In the genomic region with DNA sequence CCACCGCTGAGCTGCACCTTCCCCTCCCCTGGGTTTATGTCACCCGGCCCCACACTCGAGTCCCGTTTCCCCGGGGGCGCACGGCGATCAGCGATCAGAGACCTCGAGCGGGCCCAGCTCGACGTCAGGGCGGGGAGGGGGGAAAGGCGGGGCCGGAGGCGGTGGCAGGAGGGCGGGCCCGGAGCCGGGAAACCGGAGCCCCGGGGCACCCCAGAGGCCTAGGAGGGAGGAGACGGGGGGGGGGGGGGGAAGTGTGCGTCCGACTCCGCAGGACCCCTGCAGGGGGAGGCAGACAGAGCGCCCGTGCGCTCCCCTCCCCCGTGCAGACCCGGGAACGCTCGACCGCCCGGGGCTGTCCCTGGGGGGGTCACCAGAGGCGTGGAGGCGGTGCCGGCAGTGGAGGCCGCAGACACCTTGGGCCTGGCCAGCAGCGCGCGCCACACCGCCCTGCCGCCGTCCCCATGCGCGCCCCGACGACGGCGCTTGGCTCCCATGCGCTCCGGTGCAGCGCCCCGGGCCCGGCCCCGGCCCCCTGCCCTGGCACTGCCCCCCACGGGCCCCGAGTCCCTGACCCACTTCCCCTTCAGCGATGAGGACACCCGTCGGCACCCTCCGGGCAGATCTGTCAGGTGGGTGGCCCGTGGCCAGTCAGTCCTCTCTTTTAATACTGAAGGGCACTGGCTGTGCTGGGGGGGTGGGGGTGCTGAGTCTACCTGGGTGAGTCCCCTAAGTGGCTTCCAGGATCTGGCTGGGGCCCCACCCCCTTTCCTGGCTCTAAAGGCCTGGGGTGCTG, we compare ENCODE assay signal across 8 cellular contexts. TPM values are rescaled to one million over a fixed set of nuclear protein-coding genes. Genes with fewer than 3 reads are reported as not detected.
DNase-seq lines count a peak whose midpoint lies in the region; ATAC-seq and TF ChIP-seq lines count a peak whose summit lies in the region.

No MANE protein-coding gene starts in this region.

- ATAC-seq in HG02798 (IDR thresholded peaks at IDR 0.05; ENCODE audit: poor library complexity, unreplicated experiment) (peak; percentile 36), upper lobe of left lung (ENCODE audit: low FRiP score in 2 of 2) (peak; percentile 74 to 88), HG02642 (IDR thresholded peaks at IDR 0.05; ENCODE audit: poor library complexity, unreplicated experiment) (no peak)

- H3K4me1 Mint-ChIP-seq in activated CD4-positive, alpha-beta T cell treated with anti-CD3 and anti-CD28 coated beads, Interleukin-2, amount 10 ng/mL, durations not matched to agents 24 days and 14 days = peaks cover 66% of the 10 kb centered on the region

- peak in 1 of 4 donors; percentile 61 for TF ChIP-seq POLR2A in upper lobe of left lung (IDR thresholded peaks at IDR 0.05)

- H3K36me3 ChIP-seq in ACC112 (ENCODE audit: insufficient read depth, low read length) = no peaks in the 10 kb centered on the region
- no peaks in the 10 kb centered on the region for H3K36me3 ChIP-seq in ectodermal cell (ENCODE audit: control insufficient read depth, insufficient read depth, low read length)
- H3K36me3 ChIP-seq in upper lobe of left lung = no peaks in the 10 kb centered on the region

- no peak for TF ChIP-seq CTCF in upper lobe of left lung (IDR thresholded peaks at IDR 0.05)

- H3K9me3 Mint-ChIP-seq in activated CD4-positive, alpha-beta T cell treated with anti-CD3 and anti-CD28 coated beads, Interleukin-2, amount 10 ng/mL, durations not matched to agents 24 days and 14 days = peaks cover 4% of the 10 kb centered on the region

- 9% methylated on average over 64 of the region's 64 CpGs for WGBS in ectodermal cell, 2 experiments
- WGBS in upper lobe of left lung, 2 donors = 0 to 4% methylated on average over 10 to 11 of the region's 64 CpGs

- DNase-seq in activated CD4-positive, alpha-beta T cell treated with anti-CD3 and anti-CD28 coated beads, Interleukin-2, amount 10 ng/mL, durations not matched to agents 24 days and 14 days = peak; percentile 88
- peak; percentile 79 to 95 for DNase-seq in upper lobe of left lung
- no peak for DNase-seq in NCI-H1105 (lab: John Stamatoyannopoulos, UW)

- peaks cover 4% of the 10 kb centered on the region for H3K79me2 ChIP-seq in ACC112 (ENCODE audit: control insufficient read depth, insufficient read depth, low read length, unreplicated experiment)

- H3K27me3 Mint-ChIP-seq in activated CD4-positive, alpha-beta T cell treated with anti-CD3 and anti-CD28 coated beads, Interleukin-2, amount 10 ng/mL, durations not matched to agents 24 days and 14 days = peaks cover 13% of the 10 kb centered on the region

- intact Hi-C loops in activated CD4-positive, alpha-beta T cell treated with anti-CD3 and anti-CD28 coated beads, Interleukin-2, amount 10 ng/mL, durations not matched to agents 24 days and 14 days (cut with micrococcal nuclease) = no loop called here

- H3K9me3 ChIP-seq in ectodermal cell (ENCODE audit: control insufficient read depth, low read length) (no peaks in the 10 kb centered on the region), mononuclear cell (ENCODE audit: low read depth, low read length) (no peaks in the 10 kb centered on the region), upper lobe of left lung (no peaks in the 10 kb centered on the region)

- H3K27ac ChIP-seq in ACC112 (ENCODE audit: low read depth, low read length) = no peak overlapping the region
- no peak overlapping the region for H3K27ac ChIP-seq in ectodermal cell (ENCODE audit: insufficient read depth, low read depth, low read length, poor library complexity, severe bottlenecking)
- peak overlapping the region; percentile 68 to 85 (median 84) for H3K27ac ChIP-seq in upper lobe of left lung

- peak overlapping the region; percentile 90 for H3K27ac Mint-ChIP-seq in activated CD4-positive, alpha-beta T cell treated with anti-CD3 and anti-CD28 coated beads, Interleukin-2, amount 10 ng/mL, durations not matched to agents 24 days and 14 days

- H3K36me3 Mint-ChIP-seq in activated CD4-positive, alpha-beta T cell treated with anti-CD3 and anti-CD28 coated beads, Interleukin-2, amount 10 ng/mL, durations not matched to agents 24 days and 14 days (ENCODE audit: low read depth) = peaks cover 36% of the 10 kb centered on the region

- H3K4me3 Mint-ChIP-seq in activated CD4-positive, alpha-beta T cell treated with anti-CD3 and anti-CD28 coated beads, Interleukin-2, amount 10 ng/mL, durations not matched to agents 24 days and 14 days = peak overlapping the region; percentile 91

- H3K4me1 ChIP-seq in ACC112 (ENCODE audit: control insufficient read depth, insufficient read depth, low read length, unreplicated experiment) (peaks cover 5% of the 10 kb centered on the region), ectodermal cell (ENCODE audit: control insufficient read depth, insufficient read depth, low read length) (peaks cover 9% of the 10 kb centered on the region), mononuclear cell (ENCODE audit: insufficient read depth, low read length) (peaks cover 52% of the 10 kb centered on the region), upper lobe of left lung (peaks cover 22 to 39% (median 27%) of the 10 kb centered on the region in 4 donors)

- TF ChIP-seq EP300 in upper lobe of left lung (IDR thresholded peaks at IDR 0.05) = no peak

- H2AFZ ChIP-seq in ACC112 (ENCODE audit: low read length, unreplicated experiment) = peak overlapping the region; percentile 50

- H3K27me3 ChIP-seq in ACC112 (ENCODE audit: insufficient read depth, low read length) (peaks cover 7% of the 10 kb centered on the region; the same call in 1 of the 2 replicates), ectodermal cell (ENCODE audit: control insufficient read depth, insufficient read depth, low read length, poor library complexity, severe bottlenecking) (peaks cover 64% of the 10 kb centered on the region), mononuclear cell (ENCODE audit: insufficient read depth, low read length) (peaks cover 19% of the 10 kb centered on the region), upper lobe of left lung (no peaks in the 10 kb centered on the region)

- H3K4me3 ChIP-seq in ACC112 (ENCODE audit: low read depth, low read length) (peak overlapping the region; percentile 84), ectodermal cell (ENCODE audit: insufficient read depth, low read depth, low read length) (peak overlapping the region; percentile 23), mononuclear cell (ENCODE audit: low read length) (peak overlapping the region; percentile 23), upper lobe of left lung (peak overlapping the region; percentile 72 to 92 (median 80))

RNA-seq across cellular contexts. Expression of a gene that starts 11.8 kb away (rescaled TPM):
- total RNA-seq in activated CD4-positive, alpha-beta T cell treated with anti-CD3 and anti-CD28 coated beads, Interleukin-2, amount 10 ng/mL, durations not matched to agents 24 days and 14 days = 55.3 and 58.0 TPM in 2 replicates
- polyA plus RNA-seq in ectodermal cell (2013, experiment 1 of 4) = 5.6 TPM
- polyA plus RNA-seq in ectodermal cell (2013, experiment 2 of 4) = 5.4 TPM
- polyA plus RNA-seq in ectodermal cell (2013, experiment 3 of 4) = 3.2 TPM
- polyA plus RNA-seq in ectodermal cell (2013, experiment 4 of 4) = 3.1 TPM
- total RNA-seq in mononuclear cell (7.2 TPM), upper lobe of left lung (10 to 100 TPM; 22.8 to 38.2 (median 31.2) TPM)

RNA-seq across cellular contexts. Expression of a gene that starts 28.8 kb away (rescaled TPM):
- total RNA-seq in activated CD4-positive, alpha-beta T cell treated with anti-CD3 and anti-CD28 coated beads, Interleukin-2, amount 10 ng/mL, durations not matched to agents 24 days and 14 days = 304 and 310 TPM in 2 replicates
- polyA plus RNA-seq in ectodermal cell (2013, experiment 1 of 4) = 215 TPM
- polyA plus RNA-seq in ectodermal cell (2013, experiment 2 of 4) = 192 TPM
- polyA plus RNA-seq in ectodermal cell (2013, experiment 3 of 4) = 159 TPM
- polyA plus RNA-seq in ectodermal cell (2013, experiment 4 of 4) = 177 TPM
- total RNA-seq in mononuclear cell = 114 TPM
- 100 to 1,000 TPM; 104 to 388 (median 169) TPM for total RNA-seq in upper lobe of left lung

RNA-seq across cellular contexts. Expression of a gene that starts 51.8 kb away (rescaled TPM):
- 244 and 255 TPM in 2 replicates for total RNA-seq in activated CD4-positive, alpha-beta T cell treated with anti-CD3 and anti-CD28 coated beads, Interleukin-2, amount 10 ng/mL, durations not matched to agents 24 days and 14 days
- polyA plus RNA-seq in ectodermal cell (2013, experiment 1 of 4) = 61.9 TPM
- 58.3 TPM for polyA plus RNA-seq in ectodermal cell (2013, experiment 2 of 4)
- 45.3 TPM for polyA plus RNA-seq in ectodermal cell (2013, experiment 3 of 4)
- polyA plus RNA-seq in ectodermal cell (2013, experiment 4 of 4) = 55.3 TPM
- total RNA-seq in mononuclear cell (93.2 TPM), upper lobe of left lung (100 to 1,000 TPM in 5 of 6 donors, 10 to 100 TPM in 1; 91.5 to 569 (median 152) TPM)

Comparison
In these comparisons a context has a peak if more than half of its experiments do, and no peak if none do; other contexts are left out.
1. H3K27ac ChIP-seq: peak in upper lobe of left lung (4 of 4); none in ACC112 (single experiment) and ectodermal cell (single experiment).
2. H3K4me3 ChIP-seq: peak in every context shown above with its lines; median percentile 84 in ACC112; 80 in upper lobe of left lung; 23 in ectodermal cell; 23 in mononuclear cell.